In the genomic region with DNA sequence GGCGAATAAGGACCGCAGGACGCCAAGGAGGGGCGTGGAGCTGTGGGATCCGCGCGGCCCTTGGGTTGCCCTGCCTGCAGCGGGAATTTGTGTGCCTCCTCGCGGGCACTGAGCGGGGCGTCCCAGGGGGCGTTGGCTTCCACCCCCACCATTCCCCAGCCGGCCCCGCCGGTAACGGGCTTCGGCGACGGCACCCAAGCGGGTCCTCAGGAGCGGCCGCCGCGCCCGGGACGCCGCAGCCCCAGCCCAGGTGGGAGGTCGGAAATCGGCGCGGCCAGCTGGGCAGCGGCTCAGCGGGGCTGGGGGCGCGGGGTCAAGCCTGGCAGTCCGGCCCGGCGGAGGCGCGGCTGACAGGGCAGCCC, we compare ENCODE assay signal across 8 cellular contexts. TPM values are rescaled to one million over a fixed set of nuclear protein-coding genes. Genes with fewer than 3 reads are reported as not detected.
DNase-seq lines count a peak whose midpoint lies in the region; TF ChIP-seq lines count a peak whose summit lies in the region.

No MANE protein-coding gene starts in this region.

- peak overlapping the region; percentile 61 for H3K4me3 ChIP-seq in HFF-Myc (replicated peaks; ENCODE audit: low read depth, low read length)
- peak overlapping the region; percentile 98 for H3K4me3 ChIP-seq in SJCRH30

- TF ChIP-seq CTCF in HFF-Myc (IDR thresholded peaks at IDR 0.05; ENCODE audit: low read depth, low read length, missing control alignments) (no peak), brain (conservative IDR thresholded peaks at IDR 0.05) (no peak)

- H3K27me3 ChIP-seq in SJCRH30 = no peaks in the 10 kb centered on the region

- no peaks in the 10 kb centered on the region for H3K9me3 ChIP-seq in SJCRH30 (replicated peaks)

- H3K4me3 Mint-ChIP-seq in brain = peak overlapping the region; percentile 87 to 93 (median 88)

- H3K4me1 Mint-ChIP-seq in brain = peaks cover 54% of the 10 kb centered on the region

- no peaks in the 10 kb centered on the region for H3K9me3 Mint-ChIP-seq in brain

- peak overlapping the region in 3 of 5 experiments; percentile 31 to 64 (median 62) for H3K27ac Mint-ChIP-seq in brain

- peak; percentile 36 for DNase-seq in COR-L47 (lab: John Stamatoyannopoulos, UW)
- DNase-seq in HFF-Myc (ENCODE audit: extremely low read depth, low read depth) = no peak
- DNase-seq in SJCRH30 = peak; percentile 61 to 64
- DNase-seq in iPS-NIHi7 (ENCODE audit: extremely low spot score) = peak; percentile 29
- DNase-seq in stimulated activated CD4-positive, alpha-beta T cell treated with anti-CD3 and anti-CD28 coated beads, Interleukin-12 subunit alpha, Interleukin-12 subunit beta, amount 100 ng/mL, for 4 hours = peak; percentile 28
- DNase-seq in DMS153 (lab: John Stamatoyannopoulos, UW) = no peak
- DNase-seq in midbrain (lab: John Stamatoyannopoulos, UW) = no peak

- H3K27me3 Mint-ChIP-seq in brain = peaks cover 15% of the 10 kb centered on the region

- no peaks in the 10 kb centered on the region for H3K36me3 ChIP-seq in SJCRH30

- peaks cover 49% of the 10 kb centered on the region for H3K4me1 ChIP-seq in SJCRH30

- peak overlapping the region; percentile 22; the same call in 1 of the 2 replicates for H3K27ac ChIP-seq in SJCRH30

- no peaks in the 10 kb centered on the region for H3K36me3 Mint-ChIP-seq in brain

RNA-seq across cellular contexts. Expression of a gene that starts 0.3 kb away (rescaled TPM):
- total RNA-seq in SJCRH30 (2014; rRNA removed; shearing (Covaris generic)) = 7.1 and 7.5 TPM in 2 replicates
- polyA plus RNA-seq in brain (ENCODE audit: insufficient read depth, low read depth, low replicate concordance) = 13.7 TPM

Comparison
In these comparisons a context has a peak if more than half of its experiments do, and no peak if none do; other contexts are left out.
1. DNase-seq: peak in COR-L47 (single experiment), SJCRH30 (2 of 2), iPS-NIHi7 (single experiment) and stimulated activated CD4-positive, alpha-beta T cell treated with anti-CD3 and anti-CD28 coated beads, Interleukin-12 subunit alpha, Interleukin-12 subunit beta, amount 100 ng/mL, for 4 hours (single experiment); none in HFF-Myc (single experiment), DMS153 (single experiment) and midbrain (single experiment).